In genomic region chrX:19912-20571, GRCh38 we compare ENCODE assay signal across 9 cellular contexts.
DNase-seq lines count a peak whose midpoint lies in the region; ATAC-seq and TF ChIP-seq lines count a peak whose summit lies in the region.
"Had no signal": no experiment of that assay in that cellular context is flagged by ENCODE, and none has a peak within 500 bp of the region (broad histone marks: within the 10 kb centered on the region; RNA-seq: fewer than 3 reads in every experiment).

No MANE protein-coding gene starts in this region.

- H3K27ac ChIP-seq in substantia nigra (ENCODE audit: low read depth, low read length, poor library complexity, severe bottlenecking) = no peak overlapping the region
- H3K27ac ChIP-seq: dorsolateral prefrontal cortex had no signal

- DNase-seq in LNCaP clone FGC (ENCODE audit: low read depth) (no peak), dedifferentiated amniotic fluid mesenchymal stem cell (ENCODE audit: extremely low spot score) (peak; percentile 12), retina (peak; percentile 2), substantia nigra (lab: John Stamatoyannopoulos, UW) (no peak), middle frontal gyrus (ENCODE audit: extremely low spot score, low spot score) (no peak), left colon (no peak)

- TF ChIP-seq CTCF in LNCaP clone FGC (IDR thresholded peaks at IDR 0.05; ENCODE audit: control insufficient read depth, extremely low read depth, insufficient read depth) = no peak

- intact Hi-C loops in left colon (cut with DNase I, micrococcal nuclease) = no loop called here

- peak; percentile 17 for ATAC-seq in GM18502 (IDR thresholded peaks at IDR 0.05; ENCODE audit: poor library complexity, unreplicated experiment)
- ATAC-seq in left colon = no peak
- no peak for ATAC-seq in GM18861 (IDR thresholded peaks at IDR 0.05; ENCODE audit: unreplicated experiment)

- peak overlapping the region; percentile 21; the same call in 1 of the 2 replicates for H3K4me3 ChIP-seq in LNCaP clone FGC (ENCODE audit: low read depth, low read length)

Comparison
In these comparisons a context has a peak if more than half of its experiments do, and no peak if none do; other contexts are left out.
1. DNase-seq: peak in dedifferentiated amniotic fluid mesenchymal stem cell (single experiment) and retina (single experiment); none in LNCaP clone FGC (single experiment), substantia nigra (0 of 49), middle frontal gyrus (single experiment) and left colon (0 of 2).